Comparison of ENCODE assay signal across 18 cellular contexts in the genomic region with DNA sequence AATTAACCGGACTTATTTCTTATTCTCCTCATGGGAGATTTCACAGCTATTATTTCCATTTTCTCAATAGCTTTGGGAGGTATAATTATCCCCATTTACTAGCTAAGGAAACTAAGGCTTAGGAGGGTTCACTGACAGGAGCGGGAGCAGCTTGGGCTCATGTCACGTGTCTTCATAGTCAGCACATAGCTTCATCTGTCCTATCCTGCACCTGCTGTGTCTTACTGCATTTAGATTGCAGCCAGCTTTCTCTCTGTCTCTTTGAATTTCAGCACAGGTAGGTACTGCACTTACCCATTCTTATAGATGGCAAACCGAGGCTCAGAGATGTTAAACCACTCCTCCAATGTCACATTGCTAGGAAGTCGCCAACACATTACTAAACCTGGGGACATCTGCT.
"Had no signal": no experiment of that assay in that cellular context is flagged by ENCODE, and none has a peak within 500 bp of the region (broad histone marks: within the 10 kb centered on the region; RNA-seq: fewer than 3 reads in every experiment).

No MANE protein-coding gene starts in this region.

- H3K36me3 ChIP-seq: adrenal gland, ascending aorta, brain microvascular endothelial cell, gastroesophageal sphincter, transverse colon had no signal

- H3K27ac ChIP-seq: ascending aorta, psoas muscle had no signal

- H3K27me3 ChIP-seq: adrenal gland, ascending aorta, brain microvascular endothelial cell, gastroesophageal sphincter, transverse colon had no signal

- H3K9me3 ChIP-seq: adrenal gland, ascending aorta, gastroesophageal sphincter, psoas muscle, transverse colon had no signal

- ATAC-seq: activated T-helper 17 cell treated with anti-CD3 and anti-CD28 coated beads, Interleukin-2, amount 50 U/mL, for 72 hours; stimulated activated effector memory CD8-positive, alpha-beta T cell treated with anti-CD3 and anti-CD28 coated beads, Interleukin-12 subunit alpha, Interleukin-12 subunit beta, amount 100 ng/mL, for 72 hours; stimulated activated naive CD8-positive, alpha-beta T cell treated with anti-CD3 and anti-CD28 coated beads, Interleukin-15, amount 100 ng/mL, for 72 hours; WTC11 had no signal

- H3K4me3 ChIP-seq: adrenal gland, ascending aorta, gastroesophageal sphincter, psoas muscle, skin epidermis, transverse colon had no signal

- DNase-seq: activated CD8-positive, alpha-beta memory T cell treated with anti-CD3 and anti-CD28 coated beads for 24 hours; activated CD8-positive, alpha-beta memory T cell treated with anti-CD3 and anti-CD28 coated beads, Interleukin-2, amount 50 U/mL, for 4 hours; activated naive CD4-positive, alpha-beta T cell; activated T-cell treated with anti-CD3 and anti-CD28 coated beads, Interleukin-2, amount 50 U/mL, for 24 hours; effector memory CD4-positive, alpha-beta T cell; stimulated activated CD4-positive, alpha-beta T cell treated with anti-CD3 and anti-CD28 coated beads, Interleukin-2, amount 100 ng/mL, for 24 hours; stimulated activated naive CD8-positive, alpha-beta T cell treated with anti-CD3 and anti-CD28 coated beads, Interleukin-15, amount 100 ng/mL, for 72 hours; T-helper 9 cell had no signal
